Comparison of ENCODE assay signal across 7 cellular contexts in genomic region chr20:892371-892770, GRCh38. TPM values are rescaled to one million over a fixed set of nuclear protein-coding genes. Genes with fewer than 3 reads are reported as not detected.
"Had no signal": no experiment of that assay in that cellular context is flagged by ENCODE, and none has a peak within 500 bp of the region (broad histone marks: within the 10 kb centered on the region; RNA-seq: fewer than 3 reads in every experiment).

No MANE protein-coding gene starts in this region.

RNA-seq across cellular contexts. Expression of gene ANGPT4, which starts 23.8 kb away (rescaled TPM):
- total RNA-seq: K562, MCF 10A, OCI-LY7, PC-3, RPMI7951, SJCRH30 had no signal
- polyA plus RNA-seq: IgD-negative memory B cell, K562 had no signal
